Comparison of ENCODE assay signal across 9 cellular contexts in the genomic region with DNA sequence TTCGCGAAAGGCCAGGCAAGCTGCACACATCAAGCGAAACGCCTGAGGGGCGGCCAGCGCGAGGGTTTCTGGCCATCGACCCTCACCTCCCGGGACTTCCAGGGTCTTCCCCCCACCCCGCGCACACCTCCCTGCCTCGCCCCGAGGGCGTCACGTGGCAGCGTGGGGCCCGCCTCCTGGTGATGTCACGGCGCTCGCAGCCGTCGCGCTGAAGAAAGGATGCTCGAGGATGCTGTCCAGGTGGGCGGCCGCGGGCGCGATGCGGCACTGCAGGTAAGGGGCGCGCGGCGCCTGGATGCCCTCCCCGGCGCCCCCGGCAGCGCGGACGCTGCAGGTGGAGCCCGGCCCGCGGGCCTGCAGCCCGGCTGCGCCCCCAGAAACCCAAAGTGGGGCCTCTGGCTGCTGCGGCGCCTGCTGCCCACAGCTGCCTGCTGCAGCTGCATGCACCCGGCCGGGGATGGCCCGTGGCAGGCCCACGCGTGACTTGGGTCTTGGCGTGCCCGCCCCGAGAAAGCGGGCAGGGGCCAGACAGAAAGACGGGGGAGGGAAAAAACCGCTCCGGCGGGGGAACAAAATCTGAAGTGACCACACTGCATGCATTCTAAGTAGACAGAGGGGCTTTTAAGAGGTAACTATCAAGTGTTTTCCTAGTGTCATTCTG. TPM values are rescaled to one million over a fixed set of nuclear protein-coding genes. Genes with fewer than 3 reads are reported as not detected.
A peak's percentile ranks its signal among the peaks of the same experiment; 100 is the strongest.
DNase-seq lines count a peak whose midpoint lies in the region; ATAC-seq and TF ChIP-seq lines count a peak whose summit lies in the region.
"Had no signal": no experiment of that assay in that cellular context is flagged by ENCODE, and none has a peak within 500 bp of the region (broad histone marks: within the 10 kb centered on the region; RNA-seq: fewer than 3 reads in every experiment).

No MANE protein-coding gene starts in this region.

- in situ Hi-C loops in gastrocnemius medialis (cut with MboI; ENCODE audit: low sequenced_read_pairs in 4 of 4), result no loop called here

- H3K36me3 ChIP-seq in gastrocnemius medialis (no peaks in the 10 kb centered on the region), SJCRH30 (peaks cover 9% of the 10 kb centered on the region)

- H3K4me1 ChIP-seq in gastrocnemius medialis (peaks cover 4 to 21% of the 10 kb centered on the region in 2 donors), SJCRH30 (peaks cover 8% of the 10 kb centered on the region; the same call in 1 of the 2 replicates)

- peak in 12 of 14 donors; percentile 6 to 72 (median 35) for DNase-seq in C1 segment of cervical spinal cord (lab: John Stamatoyannopoulos, UW)
- DNase-seq in SK-N-DZ (ENCODE audit: low spot score), result peak; percentile 37
- DNase-seq in head of caudate nucleus, result peak; percentile 60 to 90 (median 81)
- DNase-seq in gastrocnemius medialis, result no peak
- DNase-seq in SJCRH30, result no peak
- no peak for DNase-seq in AG08395 (ENCODE audit: low spot score)

- ATAC-seq in HG02852 (IDR thresholded peaks at IDR 0.05; ENCODE audit: unreplicated experiment) (peak; percentile 47), gastrocnemius medialis (no peak), GM18907 (IDR thresholded peaks at IDR 0.05; ENCODE audit: unreplicated experiment) (no peak)

- H3K27ac ChIP-seq in gastrocnemius medialis (peak overlapping the region; percentile 79 to 92 (median 88)), SJCRH30 (no peak overlapping the region; the same call in 1 of the 2 replicates)

- TF ChIP-seq CTCF in gastrocnemius medialis (IDR thresholded peaks at IDR 0.05 in 4 of 5, conservative IDR thresholded peaks at IDR 0.05 in 1 of 5), result no peak

- H3K9me3 ChIP-seq in gastrocnemius medialis, result no peaks in the 10 kb centered on the region
- H3K9me3 ChIP-seq in SJCRH30 (replicated peaks), result no peaks in the 10 kb centered on the region
- H3K9me3 ChIP-seq: body of pancreas had no signal

- H3K4me3 ChIP-seq in gastrocnemius medialis, result peak overlapping the region; percentile 35 to 58 (median 54)
- no peak overlapping the region for H3K4me3 ChIP-seq in SJCRH30
- H3K4me3 ChIP-seq: body of pancreas had no signal

- peak in 1 of 2 donors; percentile 41 for TF ChIP-seq POLR2A in gastrocnemius medialis (IDR thresholded peaks at IDR 0.05)

- intact Hi-C loops in head of caudate nucleus (cut with DNase I) (no loop called here), gastrocnemius medialis (cut with DNase I; ENCODE audit: low total_unique reads) (no loop called here)

- H3K27me3 ChIP-seq in gastrocnemius medialis, result no peaks in the 10 kb centered on the region
- no peaks in the 10 kb centered on the region for H3K27me3 ChIP-seq in SJCRH30
- H3K27me3 ChIP-seq: body of pancreas had no signal

RNA-seq across cellular contexts. Expression of gene CLCN4, which starts 1.6 kb away (rescaled TPM):
- 2.7 and 3.1 TPM in 2 replicates for polyA plus RNA-seq in SK-N-DZ (2014; cell fraction: cytosol; rRNA removed)
- 1.1 and 1.3 TPM in 2 replicates for polyA plus RNA-seq in SK-N-DZ (2014; cell fraction: nucleus; rRNA removed)
- total RNA-seq in gastrocnemius medialis, result 100 to 1,000 TPM in 1 of 4 donors, 10 to 100 TPM in 3; 72.5 to 307 (median 84.4) TPM
- total RNA-seq in SJCRH30 (2014; rRNA removed; shearing (Covaris generic)), result 16.5 and 17.2 TPM in 2 replicates

Comparison
In these comparisons a context has a peak if more than half of its experiments do, and no peak if none do; other contexts are left out.
1. DNase-seq: peak in C1 segment of cervical spinal cord (12 of 14), SK-N-DZ (single experiment) and head of caudate nucleus (42 of 42); none in gastrocnemius medialis (0 of 2), SJCRH30 (0 of 2) and AG08395 (single experiment).